31 cellular contexts compared by ENCODE assay signal in genomic region chr11:120091701-120092100, GRCh38. TPM values are rescaled to one million over a fixed set of nuclear protein-coding genes. Genes with fewer than 3 reads are reported as not detected.
"Had no signal": no experiment of that assay in that cellular context is flagged by ENCODE, and none has a peak within 500 bp of the region (broad histone marks: within the 10 kb centered on the region; RNA-seq: fewer than 3 reads in every experiment).

No MANE protein-coding gene starts in this region.

- H3K27me3 Mint-ChIP-seq: activated CD4-positive, alpha-beta memory T cell treated with anti-CD3 and anti-CD28 coated beads for 36 hours; activated naive CD8-positive, alpha-beta T cell treated with anti-CD3 and anti-CD28 coated beads, Interleukin-2, amount 50 U/mL, for 24 hours had no signal

- DNase-seq: activated B cell treated with CpG ODN at 0.5 μM for 24 hours; activated CD4-positive, alpha-beta memory T cell treated with anti-CD3 and anti-CD28 coated beads for 36 hours; activated CD4-positive, alpha-beta T cell treated with anti-CD3 and anti-CD28 coated beads for 1 hour; activated CD4-positive, alpha-beta T cell treated with anti-CD3 and anti-CD28 coated beads, Interleukin-2, amount 10 ng/mL, durations not matched to agents 24 days and 14 days; activated CD8-positive, alpha-beta memory T cell treated with anti-CD3 and anti-CD28 coated beads for 24 hours; activated effector memory CD4-positive, alpha-beta T cell treated with anti-CD3 and anti-CD28 coated beads, Interleukin-2, amount 50 U/mL, for 16 hours; activated naive CD4-positive, alpha-beta T cell treated with Interleukin-2 at 50 U/mL for 16 hours; activated naive CD8-positive, alpha-beta T cell treated with anti-CD3 and anti-CD28 coated beads, Interleukin-2, amount 50 U/mL, for 24 hours; activated T-cell treated with anti-CD3 and anti-CD28 coated beads, Interleukin-2, amount 50 U/mL, for 4 hours; amniotic stem cell; brain microvascular endothelial cell; MG63; MV-4-11; NCI-H1092 treated with DMSO at 0.1 percent for 48 hours; NCI-H1417 treated with DMSO at 0.1 percent for 48 hours; NCI-H1694 treated with DMSO at 0.1 percent for 48 hours; NCI-H2081; NCI-H510A treated with DMSO at 0.1 percent for 48 hours; NCI-H69; NK-92 treated with Interleukin-12 subunit alpha and Interleukin-12 subunit beta, amount 100 ng/mL, for 24 hours; OCI-M1; RPMI8226; T-cell; T-helper 2 cell; T1000 had no signal

- H3K36me3 ChIP-seq: brain microvascular endothelial cell, MG63 had no signal

- H3K4me1 Mint-ChIP-seq: activated B cell treated with CpG ODN at 0.5 μM for 24 hours; activated CD4-positive, alpha-beta T cell treated with anti-CD3 and anti-CD28 coated beads, Interleukin-2, amount 10 ng/mL, durations not matched to agents 24 days and 14 days; activated naive CD8-positive, alpha-beta T cell treated with anti-CD3 and anti-CD28 coated beads, Interleukin-2, amount 50 U/mL, for 24 hours; T-cell had no signal

- H3K27me3 ChIP-seq: MG63 had no signal

- H3K9me3 Mint-ChIP-seq: activated B cell treated with CpG ODN at 0.5 μM for 24 hours; activated CD4-positive, alpha-beta memory T cell treated with anti-CD3 and anti-CD28 coated beads for 36 hours; activated CD4-positive, alpha-beta T cell treated with anti-CD3 and anti-CD28 coated beads, Interleukin-2, amount 10 ng/mL, durations not matched to agents 24 days and 14 days; activated naive CD4-positive, alpha-beta T cell treated with anti-CD3 and anti-CD28 coated beads, Interleukin-2, amount 50 U/mL, for 72 hours; activated naive CD8-positive, alpha-beta T cell treated with anti-CD3 and anti-CD28 coated beads, Interleukin-2, amount 50 U/mL, for 24 hours; activated T-cell treated with anti-CD3 and anti-CD28 coated beads, Interleukin-2, amount 50 U/mL, for 4 hours; T-cell had no signal

- ATAC-seq: activated naive CD4-positive, alpha-beta T cell treated with anti-CD3 and anti-CD28 coated beads, Interleukin-2, amount 50 U/mL, for 72 hours; activated naive CD8-positive, alpha-beta T cell treated with anti-CD3 and anti-CD28 coated beads, Interleukin-2, amount 50 U/mL, for 24 hours; activated T-cell treated with anti-CD3 and anti-CD28 coated beads, Interleukin-2, amount 50 U/mL, for 4 hours; Panc1; Right ventricle myocardium inferior; T-cell had no signal

- H3K27ac ChIP-seq: brain microvascular endothelial cell, KMS-11, SK-N-MC had no signal

- H3K4me3 ChIP-seq: MG63, SK-N-MC had no signal

- H3K9me3 ChIP-seq: MG63 had no signal

- H3K4me3 Mint-ChIP-seq: activated B cell treated with CpG ODN at 0.5 μM for 24 hours; activated CD4-positive, alpha-beta memory T cell treated with anti-CD3 and anti-CD28 coated beads for 36 hours; activated CD4-positive, alpha-beta T cell treated with anti-CD3 and anti-CD28 coated beads, Interleukin-2, amount 10 ng/mL, durations not matched to agents 24 days and 14 days; activated naive CD8-positive, alpha-beta T cell treated with anti-CD3 and anti-CD28 coated beads, Interleukin-2, amount 50 U/mL, for 24 hours; activated T-cell treated with anti-CD3 and anti-CD28 coated beads, Interleukin-2, amount 50 U/mL, for 4 hours; T-cell had no signal

- H3K36me3 Mint-ChIP-seq: activated CD4-positive, alpha-beta memory T cell treated with anti-CD3 and anti-CD28 coated beads for 36 hours; activated naive CD4-positive, alpha-beta T cell treated with anti-CD3 and anti-CD28 coated beads, Interleukin-2, amount 50 U/mL, for 72 hours; T-cell had no signal

- H3K27ac Mint-ChIP-seq: activated B cell treated with CpG ODN at 0.5 μM for 24 hours; activated CD4-positive, alpha-beta memory T cell treated with anti-CD3 and anti-CD28 coated beads for 36 hours; activated CD4-positive, alpha-beta T cell treated with anti-CD3 and anti-CD28 coated beads, Interleukin-2, amount 10 ng/mL, durations not matched to agents 24 days and 14 days; activated naive CD4-positive, alpha-beta T cell treated with anti-CD3 and anti-CD28 coated beads, Interleukin-2, amount 50 U/mL, for 72 hours; activated naive CD8-positive, alpha-beta T cell treated with anti-CD3 and anti-CD28 coated beads, Interleukin-2, amount 50 U/mL, for 24 hours; T-cell had no signal

RNA-seq across cellular contexts. Expression of gene TRIM29, which starts 46.2 kb away (rescaled TPM):
- total RNA-seq: activated B cell treated with CpG ODN at 0.5 μM for 24 hours; activated CD4-positive, alpha-beta memory T cell treated with anti-CD3 and anti-CD28 coated beads for 36 hours; activated CD4-positive, alpha-beta T cell treated with anti-CD3 and anti-CD28 coated beads, Interleukin-2, amount 10 ng/mL, durations not matched to agents 24 days and 14 days; activated naive CD4-positive, alpha-beta T cell treated with anti-CD3 and anti-CD28 coated beads, Interleukin-2, amount 50 U/mL, for 72 hours; activated T-cell treated with anti-CD3 and anti-CD28 coated beads, Interleukin-2, amount 50 U/mL, for 4 hours; cardiac septum; Right ventricle myocardium inferior; T-cell had no signal
